ENCODE assay signal across 25 cellular contexts in the genomic region with DNA sequence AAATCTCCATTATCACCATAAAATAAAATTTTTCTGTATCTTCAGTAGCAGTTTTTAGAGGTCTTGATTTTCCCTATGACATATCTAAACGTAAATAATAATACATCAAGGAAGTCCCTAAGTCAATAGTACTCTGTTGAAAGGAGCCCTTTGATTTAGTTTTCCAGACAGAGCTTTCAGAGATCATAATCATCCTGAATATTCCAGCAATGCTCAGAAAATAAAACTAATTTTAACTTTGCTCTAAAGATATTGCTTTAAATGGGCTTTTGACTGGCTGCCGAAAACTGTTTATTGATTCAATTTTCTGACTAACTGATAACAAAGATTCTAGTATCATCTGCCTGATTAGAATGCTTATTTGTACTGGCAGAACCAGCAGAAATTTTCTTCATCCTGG.
"Had no signal": no experiment of that assay in that cellular context is flagged by ENCODE, and none has a peak within 500 bp of the region (broad histone marks: within the 10 kb centered on the region; RNA-seq: fewer than 3 reads in every experiment).

No MANE protein-coding gene starts in this region.

- H3K27me3 ChIP-seq: colonic mucosa, dorsolateral prefrontal cortex, esophagus muscularis mucosa, esophagus squamous epithelium, foreskin keratinocyte, gastrocnemius medialis, gastroesophageal sphincter, heart left ventricle, heart right ventricle, hepatocyte had no signal

- H2AFZ ChIP-seq: hepatocyte had no signal

- DNase-seq: colonic mucosa; cortex of kidney; dermis blood vessel endothelial cell; dorsolateral prefrontal cortex; effector CD4-positive, alpha-beta T cell; effector CD8-positive, alpha-beta T cell; effector memory CD4-positive, alpha-beta T cell; effector memory CD8-positive, alpha-beta T cell; endodermal cell; erythroblast; esophagus squamous epithelium; foreskin fibroblast; foreskin keratinocyte; foreskin melanocyte; gastrocnemius medialis; glutamatergic neuron; head of caudate nucleus; heart left ventricle; heart right ventricle had no signal

- H3K4me3 ChIP-seq: colonic mucosa, coronary artery, dorsolateral prefrontal cortex, esophagus muscularis mucosa, esophagus squamous epithelium, gastrocnemius medialis, gastroesophageal sphincter, heart left ventricle, heart right ventricle, hepatocyte had no signal

- H3K4me1 ChIP-seq: colonic mucosa, esophagus muscularis mucosa, esophagus squamous epithelium, foreskin keratinocyte, gastrocnemius medialis, gastroesophageal sphincter, heart left ventricle, heart right ventricle had no signal

- H3K36me3 ChIP-seq: colonic mucosa, esophagus muscularis mucosa, esophagus squamous epithelium, gastrocnemius medialis, gastroesophageal sphincter, heart left ventricle, heart right ventricle had no signal

- H3K4me2 ChIP-seq: hepatocyte had no signal

- H3K79me2 ChIP-seq: hepatocyte had no signal

- H3K27ac ChIP-seq: colonic mucosa, coronary artery, dorsolateral prefrontal cortex, epithelial cell of prostate, esophagus muscularis mucosa, esophagus squamous epithelium, foreskin keratinocyte, gastrocnemius medialis, gastroesophageal sphincter, heart left ventricle, heart right ventricle, hepatocyte had no signal

- ATAC-seq: effector memory CD8-positive, alpha-beta T cell; esophagus mucosa; foreskin keratinocyte; gastrocnemius medialis; gastroesophageal sphincter; heart left ventricle; heart right ventricle had no signal

- H3K9me3 ChIP-seq: colonic mucosa, esophagus muscularis mucosa, esophagus squamous epithelium, gastrocnemius medialis, gastroesophageal sphincter, heart left ventricle, heart right ventricle had no signal
